24 cellular contexts compared by ENCODE assay signal in the genomic region with DNA sequence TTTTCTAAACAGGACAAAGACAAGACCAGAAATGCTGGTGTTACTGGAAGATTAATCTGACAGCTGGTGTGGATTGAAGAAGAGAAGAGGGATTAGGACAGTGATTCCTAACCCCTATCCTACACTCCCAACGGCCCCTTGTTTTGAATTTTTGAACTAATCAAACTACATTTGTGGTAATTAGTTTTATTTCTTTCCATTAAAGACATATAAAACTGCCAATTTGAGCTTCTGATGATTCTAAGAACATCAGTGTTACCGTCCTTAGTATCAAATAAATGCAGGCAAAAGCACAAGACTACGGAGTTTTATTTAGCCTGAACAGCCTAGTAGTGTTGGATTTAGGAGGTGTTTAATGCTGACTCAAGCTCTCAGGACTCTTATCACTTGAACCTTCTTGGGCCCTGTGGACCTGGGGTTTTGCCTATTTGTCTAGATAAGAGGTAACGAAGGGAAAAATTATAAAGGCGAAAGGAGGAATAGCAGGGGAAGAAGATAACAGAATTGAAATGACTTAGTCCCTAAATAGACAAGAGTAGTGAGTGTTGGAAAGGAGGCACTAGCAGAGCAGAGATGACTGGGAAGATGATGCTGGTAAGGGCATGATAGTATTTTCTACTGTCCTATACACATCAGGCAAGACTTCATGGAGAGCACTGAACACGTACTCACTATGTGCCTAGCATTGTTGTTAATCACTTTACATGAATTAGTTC.
"Had no signal": no experiment of that assay in that cellular context is flagged by ENCODE, and none has a peak within 500 bp of the region (broad histone marks: within the 10 kb centered on the region; RNA-seq: fewer than 3 reads in every experiment).

No MANE protein-coding gene starts in this region.

- H3K36me3 ChIP-seq: breast epithelium, transverse colon, vagina had no signal

- H3K4me1 Mint-ChIP-seq: activated T-helper 17 cell treated with anti-CD3 and anti-CD28 coated beads, Interleukin-2, amount 50 U/mL, for 72 hours had no signal

- H3K9me3 Mint-ChIP-seq: activated CD8-positive, alpha-beta T cell treated with anti-CD3 and anti-CD28 coated beads for 36 hours; activated naive CD8-positive, alpha-beta T cell treated with anti-CD3 and anti-CD28 coated beads, Interleukin-2, amount 10 ng/mL, durations not matched to agents 7 days and 5 days; activated T-helper 17 cell treated with anti-CD3 and anti-CD28 coated beads, Interleukin-2, amount 50 U/mL, for 72 hours; mesothelial cell of epicardium; nephron had no signal

- ATAC-seq: activated CD8-positive, alpha-beta T cell treated with anti-CD3 and anti-CD28 coated beads for 36 hours; activated T-helper 17 cell treated with anti-CD3 and anti-CD28 coated beads, Interleukin-2, amount 50 U/mL, for 72 hours; foreskin keratinocyte; left lung; stimulated activated naive CD8-positive, alpha-beta T cell treated with anti-CD3 and anti-CD28 coated beads, Interleukin-15, Interleukin-2, amounts not matched to agents 100 U/mL and 50 U/mL, for 24 hours had no signal

- DNase-seq: activated CD4-positive, alpha-beta T cell treated with anti-CD3 and anti-CD28 coated beads for 48 hours; activated CD4-positive, CD25-positive, alpha-beta regulatory T cell; activated CD8-positive, alpha-beta T cell treated with anti-CD3 and anti-CD28 coated beads for 36 hours; activated naive CD4-positive, alpha-beta T cell; activated naive CD8-positive, alpha-beta T cell treated with anti-CD3 and anti-CD28 coated beads, Interleukin-2, amount 10 ng/mL, durations not matched to agents 7 days and 5 days; activated T-cell treated with anti-CD3 and anti-CD28 coated beads, Interleukin-2, amount 50 U/mL, for 1 hour; aorta; cerebellar nuclear complex; effector memory CD4-positive, alpha-beta T cell; foreskin keratinocyte; kidney; left lung; occipital lobe; stimulated activated CD4-positive, alpha-beta T cell treated with anti-CD3 and anti-CD28 coated beads, Interleukin-2, amount 100 ng/mL, for 24 hours; stimulated activated naive CD8-positive, alpha-beta T cell treated with anti-CD3 and anti-CD28 coated beads, Interleukin-15, Interleukin-2, amounts not matched to agents 100 U/mL and 50 U/mL, for 24 hours; T-helper 2 cell; transverse colon had no signal

- H3K9me3 ChIP-seq: breast epithelium, left lung, suprapubic skin, transverse colon, vagina had no signal

- H3K27me3 Mint-ChIP-seq: activated T-helper 17 cell treated with anti-CD3 and anti-CD28 coated beads, Interleukin-2, amount 50 U/mL, for 72 hours had no signal

- H3K27me3 ChIP-seq: breast epithelium, left lung, suprapubic skin, transverse colon, vagina had no signal

- H3K36me3 Mint-ChIP-seq: activated naive CD8-positive, alpha-beta T cell treated with anti-CD3 and anti-CD28 coated beads, Interleukin-2, amount 10 ng/mL, durations not matched to agents 7 days and 5 days had no signal

- H3K27ac Mint-ChIP-seq: activated CD8-positive, alpha-beta T cell treated with anti-CD3 and anti-CD28 coated beads for 36 hours; activated naive CD8-positive, alpha-beta T cell treated with anti-CD3 and anti-CD28 coated beads, Interleukin-2, amount 10 ng/mL, durations not matched to agents 7 days and 5 days; activated T-helper 17 cell treated with anti-CD3 and anti-CD28 coated beads, Interleukin-2, amount 50 U/mL, for 72 hours; mesothelial cell of epicardium; nephron; progenitor cell of endocrine pancreas had no signal

- H3K27ac ChIP-seq: breast epithelium, foreskin keratinocyte, suprapubic skin, transverse colon, vagina had no signal

- H3K4me3 ChIP-seq: suprapubic skin, transverse colon, vagina had no signal

- H3K4me3 Mint-ChIP-seq: activated naive CD8-positive, alpha-beta T cell treated with anti-CD3 and anti-CD28 coated beads, Interleukin-2, amount 10 ng/mL, durations not matched to agents 7 days and 5 days; activated T-helper 17 cell treated with anti-CD3 and anti-CD28 coated beads, Interleukin-2, amount 50 U/mL, for 72 hours; mesothelial cell of epicardium had no signal

- H3K4me1 ChIP-seq: breast epithelium had no signal
